In the genomic region with DNA sequence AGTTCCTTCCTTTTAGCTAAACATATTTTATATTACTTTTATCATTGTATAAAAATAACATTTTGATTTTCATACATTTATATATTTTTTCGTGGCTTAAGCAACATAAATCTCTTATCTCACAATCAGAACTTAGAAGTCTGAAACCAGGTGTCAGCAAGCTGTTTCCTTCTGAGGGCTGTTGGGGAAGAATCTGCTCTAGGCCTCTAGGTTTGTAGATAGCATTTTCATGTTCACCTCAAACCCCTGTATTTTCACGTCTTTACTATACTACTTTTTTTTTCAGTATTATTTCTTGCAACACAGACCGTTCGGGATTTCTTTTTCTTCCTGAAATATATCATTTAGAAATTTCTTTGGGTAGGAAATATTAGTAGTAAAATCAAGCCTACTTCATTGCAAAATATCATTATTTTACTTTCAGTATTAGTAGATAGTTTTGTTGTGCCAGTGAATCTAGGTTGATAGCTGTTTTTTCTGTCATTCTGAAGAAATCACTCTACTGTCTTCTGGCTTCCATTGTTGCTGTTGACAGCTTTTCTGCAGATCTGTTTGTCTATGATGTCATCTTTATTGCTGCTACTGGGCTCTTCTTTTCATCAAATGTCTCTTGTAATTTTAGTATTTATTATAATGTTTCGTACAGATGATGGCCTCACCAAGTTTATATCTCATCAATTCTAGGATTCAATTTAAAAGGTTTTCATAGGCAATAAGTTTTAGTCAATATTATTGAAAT, we compare ENCODE assay signal across 25 cellular contexts.
DNase-seq lines count a peak whose midpoint lies in the region; ATAC-seq, FAIRE-seq and TF ChIP-seq lines count a peak whose summit lies in the region.
"Had no signal": no experiment of that assay in that cellular context is flagged by ENCODE, and none has a peak within 500 bp of the region (broad histone marks: within the 10 kb centered on the region; RNA-seq: fewer than 3 reads in every experiment).

No MANE protein-coding gene starts in this region.

- H3K9ac ChIP-seq in MM.1S (ENCODE audit: low read length), result no peak overlapping the region
- H3K9ac ChIP-seq in H1 (replicated peaks in 1 of 4; ENCODE audit: extremely low read depth in 1 of 4, low read depth in 3 of 4, low read length in 3 of 4), result no peak overlapping the region
- H3K9ac ChIP-seq in neuronal stem cell (ENCODE audit: low read depth, low read length, poor library complexity), result no peak overlapping the region
- H3K9ac ChIP-seq: GM23248 had no signal

- CTCF ChIA-PET in H1 (lab: Charles Lee; ENCODE audit: partially characterized antibody), result interaction anchor here (3.1 kb wide), 1 partner anchor 10 kb away, joined by 11 read pairs; no protein-coding TSS in a partner anchor

- ATAC-seq in GM18858 (IDR thresholded peaks at IDR 0.05; ENCODE audit: unreplicated experiment), result no peak
- ATAC-seq: Panc1 had no signal

- H3K14ac ChIP-seq in H1 (ENCODE audit: insufficient read length) (no peak overlapping the region), neuronal stem cell (ENCODE audit: low read length) (no peak overlapping the region)

- H4K8ac ChIP-seq in H1 (ENCODE audit: extremely low read depth, insufficient read depth, low read length), result no peak overlapping the region
- no peak overlapping the region for H4K8ac ChIP-seq in neuronal stem cell (ENCODE audit: low read depth, low read length)

- H3K36me3 ChIP-seq in MM.1S (replicated peaks; ENCODE audit: insufficient read depth, low read length), result no peaks in the 10 kb centered on the region
- H3K36me3 ChIP-seq in H1 (ENCODE audit: control insufficient read depth in 2 of 4, insufficient read depth in 4 of 4, low read length in 3 of 4), result peaks cover 0 to 3% (median 0%) of the 10 kb centered on the region in 4 experiments; a peak in 1 of 8 replicates
- no peaks in the 10 kb centered on the region for H3K36me3 ChIP-seq in neuronal stem cell (replicated peaks in 1 of 2; ENCODE audit: control insufficient read depth in 2 of 2, insufficient read depth in 2 of 2, low read length in 2 of 2)

- H3K9me3 ChIP-seq in MM.1S (replicated peaks; ENCODE audit: insufficient read depth, low read length) (no peaks in the 10 kb centered on the region), H1 (ENCODE audit: insufficient read depth in 2 of 2, low read depth in 1 of 2, low read length in 1 of 2) (no peaks in the 10 kb centered on the region), neuronal stem cell (replicated peaks in 1 of 2; ENCODE audit: control insufficient read depth in 2 of 2, insufficient read depth in 1 of 2, low read depth in 1 of 2, low read length in 2 of 2) (no peaks in the 10 kb centered on the region)

- no peaks in the 10 kb centered on the region for H3K23me2 ChIP-seq in H1 (ENCODE audit: low read depth, low read length)

- FAIRE-seq in H1 (lab: Jason Lieb, UNC), result peak; percentile 48
- FAIRE-seq: GM12891, GM19239 had no signal

- H3K79me2 ChIP-seq in MM.1S (ENCODE audit: low read length), result no peaks in the 10 kb centered on the region
- no peaks in the 10 kb centered on the region for H3K79me2 ChIP-seq in H1 (ENCODE audit: control insufficient read depth in 1 of 2, insufficient read depth in 2 of 2, low read length in 2 of 2)

- no peak overlapping the region for H3K56ac ChIP-seq in H1 (replicated peaks; ENCODE audit: insufficient read length, low read depth, low read length)

- H2BK20ac ChIP-seq in H1 (ENCODE audit: low read length), result no peak overlapping the region

- DNase-seq in NCI-H748 (lab: John Stamatoyannopoulos, UW; ENCODE audit: unreplicated experiment) (peak; percentile 1), NCI-H748 treated with DMSO at 0.1 percent for 48 hours (lab: John Stamatoyannopoulos, UW) (no peak), MM.1S (peak; percentile 55), H1 (ENCODE audit: low read depth in 1 of 2, low spot score in 2 of 2) (no peak), neuronal stem cell (ENCODE audit: low spot score) (no peak)
- no peak for DNase-seq in activated CD8-positive, alpha-beta memory T cell treated with anti-CD3 and anti-CD28 coated beads, Interleukin-2, amount 50 U/mL, for 4 hours
- DNase-seq in stimulated activated CD4-positive, alpha-beta T cell treated with anti-CD3 and anti-CD28 coated beads, Interleukin-4, amount 100 ng/mL, for 24 hours, result no peak
- DNase-seq: 8988T; CD4-positive, CD25-positive, alpha-beta regulatory T cell; EL; GDM1; GM23248; HCEC 1CT; NCI-H1092 treated with DMSO at 0.1 percent for 48 hours; NCI-H1436; NCI-H187; NCI-H2081 treated with DMSO at 0.1 percent for 48 hours; NCI-H2171 treated with DMSO at 0.1 percent for 48 hours; NCI-H345; NCI-H524; SHP77 treated with DMSO at 0.1 percent for 48 hours had no signal

- H3K4me2 ChIP-seq in MM.1S (ENCODE audit: low read depth, low read length) (peak overlapping the region; percentile 35), H1 (ENCODE audit: insufficient read depth in 1 of 2, low read depth in 2 of 2, low read length in 2 of 2) (no peak overlapping the region), neuronal stem cell (ENCODE audit: insufficient read depth, low read length, poor library complexity, severe bottlenecking) (no peak overlapping the region)

- no peak overlapping the region for H2BK5ac ChIP-seq in H1 (ENCODE audit: low read depth, low read length)
- H2BK5ac ChIP-seq in neuronal stem cell (ENCODE audit: low read length), result no peak overlapping the region

- H3K27me3 ChIP-seq in MM.1S (replicated peaks; ENCODE audit: insufficient read depth, low read length), result no peaks in the 10 kb centered on the region
- no peaks in the 10 kb centered on the region for H3K27me3 ChIP-seq in H1 (replicated peaks in 1 of 4; ENCODE audit: control insufficient read depth in 3 of 4, extremely low read depth in 1 of 4, insufficient read depth in 3 of 4, low read length in 3 of 4)
- no peaks in the 10 kb centered on the region for H3K27me3 ChIP-seq in neuronal stem cell (ENCODE audit: control insufficient read depth in 3 of 3, insufficient read depth in 3 of 3, low read depth in 1 of 3, low read length in 3 of 3)

- H2BK120ac ChIP-seq in H1 (replicated peaks; ENCODE audit: low read depth, low read length) (peak overlapping the region; percentile 78), neuronal stem cell (ENCODE audit: low read depth, low read length) (no peak overlapping the region)

- no peak overlapping the region for H4K5ac ChIP-seq in H1 (ENCODE audit: insufficient read length, low read depth, low read length)

- no peak for TF ChIP-seq RAD21 in H1 (IDR thresholded peaks at IDR 0.05 in 1 of 2, conservative IDR thresholded peaks at IDR 0.05 in 1 of 2; ENCODE audit: low read depth in 2 of 2, low read length in 2 of 2)

- H2BK15ac ChIP-seq in H1 (ENCODE audit: low read length), result no peak overlapping the region
- no peak overlapping the region for H2BK15ac ChIP-seq in neuronal stem cell (ENCODE audit: low read length)

- no peak overlapping the region for H2AFZ ChIP-seq in MM.1S (ENCODE audit: low read length)
- H2AFZ ChIP-seq in H1 (ENCODE audit: low read length), result no peak overlapping the region
- peak overlapping the region; percentile 39 for H2AFZ ChIP-seq in neuronal stem cell (ENCODE audit: low read length)
- H2AFZ ChIP-seq: GM23248 had no signal

- no peak overlapping the region for H3K23ac ChIP-seq in H1 (ENCODE audit: insufficient read length)
- no peak overlapping the region for H3K23ac ChIP-seq in neuronal stem cell (ENCODE audit: low read depth, low read length, poor library complexity)

- H3K18ac ChIP-seq in H1 (ENCODE audit: extremely low read depth, low read length) (no peak overlapping the region; the same call in 1 of the 2 replicates), neuronal stem cell (ENCODE audit: low read length) (no peak overlapping the region)

- H3K4ac ChIP-seq in H1 (replicated peaks; ENCODE audit: insufficient read length, low read depth, low read length) (no peak overlapping the region), neuronal stem cell (ENCODE audit: low read length) (no peak overlapping the region)

- no peaks in the 10 kb centered on the region for H3F3A ChIP-seq in MM.1S (ENCODE audit: insufficient read depth, low read length)

- TF ChIP-seq EP300 in H1 (IDR thresholded peaks at IDR 0.05; ENCODE audit: borderline replicate concordance in 1 of 2, low read depth in 2 of 2, low read length in 2 of 2), result no peak

- no peaks in the 10 kb centered on the region for H4K20me1 ChIP-seq in MM.1S (ENCODE audit: insufficient read depth, low read length)
- no peaks in the 10 kb centered on the region for H4K20me1 ChIP-seq in H1 (replicated peaks in 1 of 2; ENCODE audit: control insufficient read depth in 1 of 2, insufficient read depth in 2 of 2, low read length in 2 of 2)

- H2AK5ac ChIP-seq in H1 (ENCODE audit: low read depth, low read length), result no peak overlapping the region
- no peak overlapping the region for H2AK5ac ChIP-seq in neuronal stem cell (ENCODE audit: low read depth, low read length)

- TF ChIP-seq CTCF in MM.1S (IDR thresholded peaks at IDR 0.05; ENCODE audit: low read length) (no peak), H1 (IDR thresholded peaks at IDR 0.05; ENCODE audit: control extremely low read depth in 1 of 3, insufficient read depth in 1 of 3, low read depth in 1 of 3, low read length in 3 of 3) (no peak)

- H3K9me2 ChIP-seq in MM.1S (replicated peaks; ENCODE audit: insufficient read depth, low read length), result no peaks in the 10 kb centered on the region

- H3K4me3 ChIP-seq in MM.1S (ENCODE audit: low read length) (peak overlapping the region; percentile 12; the same call in 1 of the 2 replicates), H1 (ENCODE audit: extremely low read depth in 1 of 4, insufficient read depth in 2 of 4, low read depth in 3 of 4, low read length in 4 of 4) (no peak overlapping the region), neuronal stem cell (ENCODE audit: low read length in 2 of 2) (no peak overlapping the region)
- H3K4me3 ChIP-seq: GM23248 had no signal

- H3K27ac ChIP-seq in MM.1S (ENCODE audit: low read length) (peak overlapping the region; percentile 26; the same call in 1 of the 2 replicates), H1 (ENCODE audit: low read depth, low read length) (no peak overlapping the region), neuronal stem cell (replicated peaks; ENCODE audit: low read length) (no peak overlapping the region)
- H3K27ac ChIP-seq: GM23248 had no signal

- TF ChIP-seq POLR2A in H1 (IDR thresholded peaks at IDR 0.05; ENCODE audit: control extremely low read depth in 1 of 2, low read depth in 2 of 2, low read length in 2 of 2), result no peak

- H3K4me1 ChIP-seq in MM.1S (ENCODE audit: low read length) (no peaks in the 10 kb centered on the region), H1 (replicated peaks in 1 of 4; ENCODE audit: control insufficient read depth in 3 of 4, insufficient read depth in 4 of 4, low read length in 3 of 4) (peaks cover 0 to 12% (median 2%) of the 10 kb centered on the region in 4 experiments; a peak in 2 of 7 replicates), neuronal stem cell (ENCODE audit: control insufficient read depth in 2 of 2, insufficient read depth in 1 of 2, low read depth in 1 of 2, low read length in 2 of 2) (no peaks in the 10 kb centered on the region)

- H4K91ac ChIP-seq in H1 (replicated peaks; ENCODE audit: insufficient read length, low read length) (no peak overlapping the region), neuronal stem cell (ENCODE audit: low read depth, low read length, poor library complexity) (no peak overlapping the region)

- H3K79me1 ChIP-seq in H1 (ENCODE audit: low read depth, low read length), result no peaks in the 10 kb centered on the region
- H3K79me1 ChIP-seq in neuronal stem cell (ENCODE audit: low read depth, low read length), result no peaks in the 10 kb centered on the region

- 74% methylated on average over 5 of the region's 5 CpGs; no CpG with 5 or more reads in 1 of the 2 experiments for WGBS in H1 (ENCODE audit: extremely low coverage in 1 of 2, insufficient coverage in 1 of 2, insufficient read length in 1 of 2, insufficient replicate concordance in 2 of 2, low coverage in 1 of 2, low lambda C conversion rate in 2 of 2, missing lambda C conversion rate in 1 of 2), 2 experiments
- no CpG with 5 or more reads among the region's 5 CpGs for WGBS in neuronal stem cell (ENCODE audit: extremely low coverage in 2 of 2, insufficient read length in 2 of 2, insufficient replicate concordance in 1 of 2), 2 donors

- POLR2A ChIA-PET in H1 (lab: Charles Lee; ENCODE audit: partially characterized antibody), result no interaction called here

- H2BK12ac ChIP-seq in H1 (ENCODE audit: low read depth, low read length), result no peak overlapping the region
- no peak overlapping the region for H2BK12ac ChIP-seq in neuronal stem cell (ENCODE audit: low read length)

Comparison
In these comparisons a context has a peak if more than half of its experiments do, and no peak if none do; other contexts are left out.
1. DNase-seq: peak in NCI-H748 (single experiment) and MM.1S (single experiment); none in NCI-H748 treated with DMSO at 0.1 percent for 48 hours (single experiment), H1 (0 of 2), neuronal stem cell (single experiment), activated CD8-positive, alpha-beta memory T cell treated with anti-CD3 and anti-CD28 coated beads, Interleukin-2, amount 50 U/mL, for 4 hours (single experiment) and stimulated activated CD4-positive, alpha-beta T cell treated with anti-CD3 and anti-CD28 coated beads, Interleukin-4, amount 100 ng/mL, for 24 hours (single experiment).